ENCODE assay signal across 1 cellular context in genomic region chr1:11099310-11100148, GRCh38.
TF ChIP-seq lines count a peak whose summit lies in the region.

EXOSC10 (minus strand) TSS chr1:11099869; CDS start chr1:11099831, 38 bp downstream.

TF ChIP-seq in H1, 55 proteins besides CTCF, POLR2A, EP300 and RAD21:
- peak; percentile 92 for TF ChIP-seq CHD2 (IDR thresholded peaks at IDR 0.05; ENCODE audit: low read length)
- TF ChIP-seq E2F6 (IDR thresholded peaks at IDR 0.05): peak; percentile 22; the same call in 1 of the 2 replicates
- TF ChIP-seq TAF7 (optimal IDR thresholded peaks at IDR 0.05; ENCODE audit: borderline replicate concordance, low read depth, low read length): peak; percentile 43
- peak; percentile 70; the same call in 1 of the 2 replicates for TF ChIP-seq BRCA1 (IDR thresholded peaks at IDR 0.05; ENCODE audit: low read depth, low read length)
- peak; percentile 54; the same call in 1 of the 2 replicates for TF ChIP-seq SP4 (IDR thresholded peaks at IDR 0.05; ENCODE audit: low read length)
- no peak for TF ChIP-seq CBX5 (IDR thresholded peaks at IDR 0.05; ENCODE audit: low read depth, low read length)
- peak; percentile 87; the same call in 1 of the 2 replicates for TF ChIP-seq KDM5A (IDR thresholded peaks at IDR 0.05; ENCODE audit: low read length)
- TF ChIP-seq SIN3A (conservative IDR thresholded peaks at IDR 0.05 in 1 of 2, IDR thresholded peaks at IDR 0.05 in 1 of 2; ENCODE audit: low read depth in 1 of 2, low read length in 2 of 2): peak; percentile 29 to 34; a peak in 1 of 4 replicates
- TF ChIP-seq JUN (IDR thresholded peaks at IDR 0.05; ENCODE audit: low read depth, low read length): no peak
- no peak for TF ChIP-seq SIX5 (IDR thresholded peaks at IDR 0.05; ENCODE audit: low read depth, low read length)
- no peak for TF ChIP-seq BCL11A (IDR thresholded peaks at IDR 0.05; ENCODE audit: low read depth in 2 of 2, low read length in 2 of 2)
- TF ChIP-seq RBBP5 (IDR thresholded peaks at IDR 0.05; ENCODE audit: borderline replicate concordance, low read depth, low read length): peak; percentile 90
- peak; percentile 92 for TF ChIP-seq TAF1 (IDR thresholded peaks at IDR 0.05; ENCODE audit: low read depth, low read length)
- TF ChIP-seq KDM4A (IDR thresholded peaks at IDR 0.05; ENCODE audit: low read depth, low read length, severe bottlenecking): peak; percentile 87
- no peak for TF ChIP-seq POU5F1 (IDR thresholded peaks at IDR 0.05; ENCODE audit: low read depth, low read length)
- peak in 1 of 2 experiments; percentile 72; a peak in 2 of 4 replicates for TF ChIP-seq HDAC2 (IDR thresholded peaks at IDR 0.05; ENCODE audit: borderline replicate concordance in 1 of 2, low read depth in 2 of 2, low read length in 2 of 2)
- TF ChIP-seq NRF1 (IDR thresholded peaks at IDR 0.05; ENCODE audit: low read depth, low read length): peak; percentile 88
- TF ChIP-seq BACH1 (IDR thresholded peaks at IDR 0.05; ENCODE audit: low read length): peak; percentile 20; the same call in 1 of the 2 replicates
- TF ChIP-seq RNF2 (IDR thresholded peaks at IDR 0.05; ENCODE audit: borderline replicate concordance, low read depth, low read length, missing control alignments, poor library complexity, severe bottlenecking): no peak
- TF ChIP-seq SP1 (IDR thresholded peaks at IDR 0.05; ENCODE audit: low read depth, low read length): no peak
- peak; percentile 81 for TF ChIP-seq POLR2AphosphoS5 (IDR thresholded peaks at IDR 0.05; ENCODE audit: low read depth, low read length)
- TF ChIP-seq MAX (IDR thresholded peaks at IDR 0.05): peak; percentile 49; the same call in 1 of the 2 replicates
- TF ChIP-seq GABPA (IDR thresholded peaks at IDR 0.05; ENCODE audit: borderline replicate concordance, insufficient read depth, low read length): peak; percentile 49; the same call in 1 of the 2 replicates
- peak; percentile 97 for TF ChIP-seq YY1 (IDR thresholded peaks at IDR 0.05; ENCODE audit: low read depth, low read length)
- TF ChIP-seq ASH2L (IDR thresholded peaks at IDR 0.05; ENCODE audit: low read length): peak; percentile 96
- peak; percentile 79 for TF ChIP-seq TBP (IDR thresholded peaks at IDR 0.05; ENCODE audit: low read depth, low read length)
- TF ChIP-seq PHF8 (conservative IDR thresholded peaks at IDR 0.05; ENCODE audit: low read depth, low read length): peak; percentile 94
